In genomic region chr15:70558406-70559222, GRCh38 we compare ENCODE assay signal across 11 cellular contexts.
DNase-seq lines count a peak whose midpoint lies in the region; ATAC-seq, FAIRE-seq and TF ChIP-seq lines count a peak whose summit lies in the region.
"Had no signal": no experiment of that assay in that cellular context is flagged by ENCODE, and none has a peak within 500 bp of the region (broad histone marks: within the 10 kb centered on the region; RNA-seq: fewer than 3 reads in every experiment).

No MANE protein-coding gene starts in this region.

- CTCF ChIA-PET in activated naive CD4-positive, alpha-beta T cell treated with anti-CD3 and anti-CD28 coated beads for 36 hours (lab: Charles Lee) = interaction anchor here (0.6 to 2.5 kb wide), 7 partner anchors 8 to 46 kb away, joined by 3 to 15 read pairs (median 4); no protein-coding TSS in a partner anchor
- CTCF ChIA-PET in activated CD8-positive, alpha-beta T cell treated with anti-CD3 and anti-CD28 coated beads for 36 hours (lab: Charles Lee) = interaction anchor here (0.8 to 1.9 kb wide), 4 partner anchors 10 to 27 kb away, joined by 3 to 9 read pairs (median 5); no protein-coding TSS in a partner anchor
- CTCF ChIA-PET in HepG2 (lab: Yijun Ruan, JAX; ENCODE audit: low intra/inter-chr PET ratio, low total read pairs) = no interaction called here

- no TSS peak for BruUV-seq in HepG2 (replicated peaks; lab: Mats Ljungman, UMichigan)

- TF ChIP-seq CTCF in activated CD8-positive, alpha-beta T cell treated with anti-CD3 and anti-CD28 coated beads for 36 hours (IDR thresholded peaks at IDR 0.05) = no peak
- TF ChIP-seq CTCF in HepG2 (CRISPR knock-in tag; IDR thresholded peaks at IDR 0.05) = no peak
- TF ChIP-seq CTCF in transverse colon (IDR thresholded peaks at IDR 0.05) = no peak

- H3K4me3 Mint-ChIP-seq in activated naive CD4-positive, alpha-beta T cell treated with anti-CD3 and anti-CD28 coated beads for 36 hours = no peak overlapping the region
- H3K4me3 Mint-ChIP-seq in activated CD8-positive, alpha-beta T cell treated with anti-CD3 and anti-CD28 coated beads for 36 hours = no peak overlapping the region
- H3K4me3 Mint-ChIP-seq: naive B cell; T-helper 2 cell treated with Interferon-gamma antibody and Interleukin-4, amounts not matched to agents 5 μg/mL and 100 μg/mL, for 36 hours had no signal

- WGBS in HepG2 (ENCODE audit: low lambda C conversion rate) = 48% methylated on average over 10 of the region's 10 CpGs
- 83% methylated on average over 10 of the region's 10 CpGs; no CpG with 5 or more reads in 1 of the 2 donors for WGBS in transverse colon (ENCODE audit: low coverage in 1 of 2), 2 donors

- FAIRE-seq in HepG2 (lab: Jason Lieb, UNC) = no peak
- FAIRE-seq: D721Med had no signal

- no peaks in the 10 kb centered on the region for H3K27me3 Mint-ChIP-seq in activated naive CD4-positive, alpha-beta T cell treated with anti-CD3 and anti-CD28 coated beads for 36 hours (ENCODE audit: low read depth)
- H3K27me3 Mint-ChIP-seq in activated CD8-positive, alpha-beta T cell treated with anti-CD3 and anti-CD28 coated beads for 36 hours = no peaks in the 10 kb centered on the region

- H3K9ac ChIP-seq in HepG2 (ENCODE audit: insufficient read depth, low read depth, low read length) (no peak overlapping the region), subcutaneous abdominal adipose tissue (ENCODE audit: low read length in 5 of 5) (peak overlapping the region in 2 of 5 donors; percentile 24 to 58)

- no peak for TF ChIP-seq RAD21 in HepG2 (CRISPR knock-in tag; IDR thresholded peaks at IDR 0.05)

- POLR2A ChIA-PET in activated CD8-positive, alpha-beta T cell treated with anti-CD3 and anti-CD28 coated beads for 36 hours (lab: Charles Lee) = interaction anchor here (1.1 to 2.7 kb wide), 3 partner anchors 23 to 75 kb away, joined by 3 to 12 read pairs (median 5); no protein-coding TSS in a partner anchor
- POLR2A ChIA-PET in HepG2 (lab: Yijun Ruan, JAX) = no interaction called here

- no peak overlapping the region for H2AFZ ChIP-seq in HepG2 (ENCODE audit: low read length)

- peaks cover 12% of the 10 kb centered on the region for H3K4me1 Mint-ChIP-seq in activated naive CD4-positive, alpha-beta T cell treated with anti-CD3 and anti-CD28 coated beads for 36 hours (ENCODE audit: low read depth)
- H3K4me1 Mint-ChIP-seq in activated CD8-positive, alpha-beta T cell treated with anti-CD3 and anti-CD28 coated beads for 36 hours (ENCODE audit: low read depth) = peaks cover 9% of the 10 kb centered on the region

- H3K27me3 ChIP-seq in HepG2 (ENCODE audit: control insufficient read depth in 1 of 2, insufficient read depth in 2 of 2, low read length in 2 of 2) (peaks cover 1 to 7% of the 10 kb centered on the region in 2 experiments; a peak in 2 of 5 replicates), subcutaneous abdominal adipose tissue (ENCODE audit: control insufficient read depth in 5 of 5, insufficient read depth in 4 of 5, low read length in 5 of 5) (peaks cover 1 to 27% (median 11%) of the 10 kb centered on the region in 5 donors), transverse colon (no peaks in the 10 kb centered on the region)

- H4K20me1 ChIP-seq in HepG2 (ENCODE audit: insufficient read depth, low read length) = no peaks in the 10 kb centered on the region; the same call in 1 of the 2 replicates

- no peak for TF ChIP-seq EP300 in HepG2 (IDR thresholded peaks at IDR 0.05; ENCODE audit: low read depth in 2 of 2, low read length in 2 of 2)
- TF ChIP-seq EP300 in HepG2 (CRISPR knock-in tag; IDR thresholded peaks at IDR 0.05; ENCODE audit: borderline replicate concordance) = no peak
- TF ChIP-seq EP300 in transverse colon (IDR thresholded peaks at IDR 0.05; ENCODE audit: low read depth) = no peak

- TF ChIP-seq POLR2A in HepG2 (IDR thresholded peaks at IDR 0.05; ENCODE audit: insufficient read depth in 1 of 2, low read depth in 2 of 2, low read length in 2 of 2) (no peak), transverse colon (IDR thresholded peaks at IDR 0.05) (no peak)

- H3K27ac ChIP-seq in HepG2 (ENCODE audit: extremely low read length, insufficient read depth, low read length) (no peak overlapping the region), subcutaneous abdominal adipose tissue (ENCODE audit: low read depth, low read length) (no peak overlapping the region), transverse colon (no peak overlapping the region)

- H3K4me1 ChIP-seq in HepG2 (ENCODE audit: insufficient read depth, low read length) = no peaks in the 10 kb centered on the region
- peaks cover 2 to 17% (median 11%) of the 10 kb centered on the region in 5 donors for H3K4me1 ChIP-seq in subcutaneous abdominal adipose tissue (ENCODE audit: control insufficient read depth in 5 of 5, insufficient read depth in 5 of 5, low read length in 5 of 5)
- peaks cover 0 to 9% (median 0%) of the 10 kb centered on the region in 4 donors for H3K4me1 ChIP-seq in transverse colon

- no peak overlapping the region for H3K27ac Mint-ChIP-seq in activated naive CD4-positive, alpha-beta T cell treated with anti-CD3 and anti-CD28 coated beads for 36 hours
- H3K27ac Mint-ChIP-seq in activated CD8-positive, alpha-beta T cell treated with anti-CD3 and anti-CD28 coated beads for 36 hours = no peak overlapping the region
- H3K27ac Mint-ChIP-seq: naive B cell; T-helper 2 cell treated with Interferon-gamma antibody and Interleukin-4, amounts not matched to agents 5 μg/mL and 100 μg/mL, for 36 hours had no signal

- H3K4me3 ChIP-seq in HepG2 (replicated peaks in 1 of 3; ENCODE audit: insufficient read depth in 1 of 3, low read depth in 2 of 3, low read length in 3 of 3) (no peak overlapping the region), subcutaneous abdominal adipose tissue (ENCODE audit: low read depth in 1 of 5, low read length in 5 of 5) (peak overlapping the region in 3 of 5 donors; percentile 10 to 24 (median 22)), transverse colon (no peak overlapping the region)

- in situ Hi-C loops in HepG2 (cut with HindIII; ENCODE audit: extremely low pct_ligation_motif_present, low pct_unique_long_range_greater_than_20kb) = no loop called here
- in situ Hi-C loops in transverse colon (cut with MboI; ENCODE audit: low pct_ligation_motif_present in 1 of 4, low pct_unique_long_range_greater_than_20kb in 1 of 4, low sequenced_read_pairs in 3 of 4) = no loop called here

- peak; percentile 32 for DNase-seq in activated naive CD4-positive, alpha-beta T cell treated with anti-CD3 and anti-CD28 coated beads for 36 hours
- no peak for DNase-seq in activated naive CD4-positive, alpha-beta T cell treated with anti-CD3 and anti-CD28 coated beads, Interleukin-2, amount 50 U/mL, for 16 hours
- DNase-seq in activated CD8-positive, alpha-beta T cell treated with anti-CD3 and anti-CD28 coated beads for 36 hours = no peak
- DNase-seq in HepG2 (ENCODE audit: low spot score) (no peak), GOT3 (lab: John Stamatoyannopoulos, UW) (no peak), transverse colon (no peak)
- DNase-seq: naive B cell had no signal

- H3K79me2 ChIP-seq in HepG2 (ENCODE audit: insufficient read depth, low read length) = no peaks in the 10 kb centered on the region

- no peaks in the 10 kb centered on the region for H3K36me3 Mint-ChIP-seq in activated naive CD4-positive, alpha-beta T cell treated with anti-CD3 and anti-CD28 coated beads for 36 hours (ENCODE audit: low read depth)
- no peaks in the 10 kb centered on the region for H3K36me3 Mint-ChIP-seq in activated CD8-positive, alpha-beta T cell treated with anti-CD3 and anti-CD28 coated beads for 36 hours (ENCODE audit: low read depth)
- H3K36me3 Mint-ChIP-seq: naive B cell had no signal

- peak; percentile 43 for ATAC-seq in activated CD8-positive, alpha-beta T cell treated with anti-CD3 and anti-CD28 coated beads for 36 hours
- no peak for ATAC-seq in HepG2
- ATAC-seq in HG02798 (IDR thresholded peaks at IDR 0.05; ENCODE audit: poor library complexity, unreplicated experiment) = no peak

- H3K9me3 Mint-ChIP-seq in activated naive CD4-positive, alpha-beta T cell treated with anti-CD3 and anti-CD28 coated beads for 36 hours = no peaks in the 10 kb centered on the region
- no peaks in the 10 kb centered on the region for H3K9me3 Mint-ChIP-seq in activated CD8-positive, alpha-beta T cell treated with anti-CD3 and anti-CD28 coated beads for 36 hours
- H3K9me3 Mint-ChIP-seq: naive B cell; T-helper 2 cell treated with Interferon-gamma antibody and Interleukin-4, amounts not matched to agents 5 μg/mL and 100 μg/mL, for 36 hours had no signal

- intact Hi-C loops in activated naive CD4-positive, alpha-beta T cell treated with anti-CD3 and anti-CD28 coated beads for 36 hours (cut with micrococcal nuclease) = loop anchor here (1.0 to 2.0 kb wide), 5 partner anchors 10 to 66 kb away; no protein-coding TSS in a partner anchor
- intact Hi-C loops in activated CD8-positive, alpha-beta T cell treated with anti-CD3 and anti-CD28 coated beads for 36 hours (cut with micrococcal nuclease) = no loop called here
- intact Hi-C loops in HepG2 (cut with micrococcal nuclease; ENCODE audit: unreplicated experiment) (no loop called here), transverse colon (cut with DNase I; ENCODE audit: low total_unique reads) (no loop called here)

- no peak overlapping the region for H3K4me2 ChIP-seq in HepG2 (ENCODE audit: low read depth, low read length)

- H3K36me3 ChIP-seq in HepG2 (replicated peaks in 1 of 2; ENCODE audit: control insufficient read depth in 1 of 2, insufficient read depth in 2 of 2, low read length in 2 of 2) (no peaks in the 10 kb centered on the region), subcutaneous abdominal adipose tissue (ENCODE audit: control insufficient read depth in 5 of 5, insufficient read depth in 5 of 5, low read length in 5 of 5) (no peaks in the 10 kb centered on the region), transverse colon (no peaks in the 10 kb centered on the region)

- H3K9me3 ChIP-seq in HepG2 (ENCODE audit: low read length) (no peaks in the 10 kb centered on the region), subcutaneous abdominal adipose tissue (ENCODE audit: control insufficient read depth in 5 of 5, low read length in 5 of 5) (peaks cover 0 to 3% (median 0%) of the 10 kb centered on the region in 5 donors), transverse colon (no peaks in the 10 kb centered on the region)

TF ChIP-seq in HepG2, 621 proteins besides CTCF, POLR2A, EP300 and RAD21 (continues in another document):
- no peak for TF ChIP-seq ZNF331 (CRISPR knock-in tag; IDR thresholded peaks at IDR 0.05)
- TF ChIP-seq HDAC2 (CRISPR knock-in tag; IDR thresholded peaks at IDR 0.05) = no peak

Comparison
In these comparisons a context has a peak if more than half of its experiments do, and no peak if none do; other contexts are left out.
1. H3K4me3 ChIP-seq: peak in subcutaneous abdominal adipose tissue (3 of 5); none in HepG2 (0 of 3) and transverse colon (0 of 4).